In the genomic region with DNA sequence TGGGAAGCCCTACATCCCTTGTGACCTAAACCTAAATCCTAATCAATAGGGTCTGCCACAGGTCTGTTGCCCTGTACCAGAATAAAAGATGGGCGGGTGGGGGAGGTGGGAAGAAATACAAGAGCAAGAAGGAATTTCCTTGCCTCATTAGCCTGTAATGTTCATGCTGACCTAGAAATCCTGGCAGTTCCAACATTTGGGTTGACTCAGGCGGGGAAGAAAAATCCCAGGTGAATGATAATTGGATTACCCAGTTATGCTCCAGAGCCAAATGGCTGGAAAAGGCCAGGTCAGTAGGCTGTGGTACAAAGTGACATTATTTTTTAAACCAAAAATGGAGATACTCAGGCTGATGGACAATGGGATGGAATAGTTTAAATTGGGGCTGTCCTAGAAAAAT, we compare ENCODE assay signal across 9 cellular contexts. TPM values are rescaled to one million over a fixed set of nuclear protein-coding genes. Genes with fewer than 3 reads are reported as not detected.
DNase-seq lines count a peak whose midpoint lies in the region; ATAC-seq and TF ChIP-seq lines count a peak whose summit lies in the region.
"Had no signal": no experiment of that assay in that cellular context is flagged by ENCODE, and none has a peak within 500 bp of the region (broad histone marks: within the 10 kb centered on the region; RNA-seq: fewer than 3 reads in every experiment).

No MANE protein-coding gene starts in this region.

- DNase-seq in GM12864 (ENCODE audit: low read depth) (no peak), SJSA1 (ENCODE audit: low read depth in 1 of 2, low spot score in 2 of 2) (no peak), fibroblast of lung (ENCODE audit: low read depth in 2 of 2) (peak; percentile 39 to 78), skeletal muscle cell (ENCODE audit: low read depth) (no peak), GM19238 (ENCODE audit: insufficient read length, low spot score) (no peak), Kasumi-1 (lab: John Stamatoyannopoulos, UW) (no peak), SKM-1 treated with dmso at 0.1 percent for 144 hours (lab: John Stamatoyannopoulos, UW; ENCODE audit: unreplicated experiment) (no peak)

- H3K27ac ChIP-seq in SJSA1 (peak overlapping the region; percentile 81), fibroblast of lung (ENCODE audit: insufficient read depth, low read length) (peak overlapping the region; percentile 89)

- H4K20me1 ChIP-seq in fibroblast of lung (ENCODE audit: control insufficient read depth, extremely low read depth, insufficient read depth, low read length) = no peaks in the 10 kb centered on the region

- H2AFZ ChIP-seq in fibroblast of lung (ENCODE audit: low read length) = no peak overlapping the region

- TF ChIP-seq CTCF in GM12864 (IDR thresholded peaks at IDR 0.05; ENCODE audit: low read depth, low read length, missing control alignments) (no peak), fibroblast of lung (conservative IDR thresholded peaks at IDR 0.05 in 1 of 2, IDR thresholded peaks at IDR 0.05 in 1 of 2; ENCODE audit: low read depth in 1 of 2, low read length in 2 of 2) (no peak)

- peak overlapping the region; percentile 84 for H3K9ac ChIP-seq in fibroblast of lung (ENCODE audit: insufficient read depth, low read length)

- peaks cover 65% of the 10 kb centered on the region for H3K79me2 ChIP-seq in fibroblast of lung (ENCODE audit: control insufficient read depth, insufficient read depth, low read length)

- H3K4me1 ChIP-seq in SJSA1 (replicated peaks) = peaks cover 62% of the 10 kb centered on the region
- peaks cover 31% of the 10 kb centered on the region for H3K4me1 ChIP-seq in fibroblast of lung (ENCODE audit: control insufficient read depth, extremely low read depth, insufficient read depth, low read length)

- H3K4me3 ChIP-seq in GM12864 (ENCODE audit: low read depth, low read length) (peak overlapping the region; percentile 87), SJSA1 (peak overlapping the region; percentile 94), fibroblast of lung (replicated peaks in 1 of 4; ENCODE audit: control extremely low read depth in 1 of 4, insufficient read depth in 1 of 4, low read depth in 3 of 4, low read length in 4 of 4) (peak overlapping the region; percentile 53 to 96 (median 84)), skeletal muscle cell (ENCODE audit: low read depth, low read length) (peak overlapping the region; percentile 60)

- no peak for ATAC-seq in HG02981 (IDR thresholded peaks at IDR 0.05; ENCODE audit: unreplicated experiment)

- H3K9me3 ChIP-seq in SJSA1 (replicated peaks) (no peaks in the 10 kb centered on the region), fibroblast of lung (ENCODE audit: control insufficient read depth, insufficient read depth, low read depth, low read length) (no peaks in the 10 kb centered on the region)

- peak overlapping the region; percentile 98 for H3K4me2 ChIP-seq in fibroblast of lung (ENCODE audit: extremely low read depth, insufficient read depth, low read length)

- peaks cover 49% of the 10 kb centered on the region for H3K36me3 ChIP-seq in SJSA1
- H3K36me3 ChIP-seq in fibroblast of lung (ENCODE audit: control insufficient read depth, insufficient read depth, low read length) = no peaks in the 10 kb centered on the region

- H3K27me3 ChIP-seq in SJSA1 (replicated peaks) (no peaks in the 10 kb centered on the region), fibroblast of lung (ENCODE audit: control insufficient read depth, insufficient read depth, low read length) (no peaks in the 10 kb centered on the region)

RNA-seq across cellular contexts. Expression of gene A3GALT2, which starts 27.3 kb away (rescaled TPM):
- not detected in 2 replicates for total RNA-seq in SJSA1 (2014; rRNA removed; shearing (Covaris generic))
- not detected in 2 replicates for total RNA-seq in fibroblast of lung
- polyA plus RNA-seq in fibroblast of lung = not detected in 2 replicates
- not detected in 2 replicates for polyA plus RNA-seq in fibroblast of lung (2012)
- polyA minus RNA-seq in fibroblast of lung (ENCODE audit: low replicate concordance) = not detected in 2 replicates
- total RNA-seq: SK-MEL-5 had no signal

Comparison
In these comparisons a context has a peak if more than half of its experiments do, and no peak if none do; other contexts are left out.
1. DNase-seq: peak in fibroblast of lung (2 of 2); none in GM12864 (single experiment), SJSA1 (0 of 2), skeletal muscle cell (single experiment), GM19238 (single experiment), Kasumi-1 (0 of 2) and SKM-1 treated with dmso at 0.1 percent for 144 hours (single experiment).
2. Peak in every context shown above with its lines, with median percentiles within 50 percentile points of each other: H3K4me3 ChIP-seq.